Comparison of ENCODE assay signal across 24 cellular contexts in genomic region chr2:180934911-180935310, GRCh38.
"Had no signal": no experiment of that assay in that cellular context is flagged by ENCODE, and none has a peak within 500 bp of the region (broad histone marks: within the 10 kb centered on the region; RNA-seq: fewer than 3 reads in every experiment).

No MANE protein-coding gene starts in this region.

- ATAC-seq: K562 had no signal

- H3K27me3 ChIP-seq: SJSA1 had no signal

- H3K4me1 ChIP-seq: SJSA1 had no signal

- DNase-seq: Kasumi-1, MV-4-11, NCI-H1048, NCI-H1105, NCI-H1417, NCI-H146, NCI-H1694 treated with DMSO at 0.1 percent for 48 hours, NCI-H1930, NCI-H2081, NCI-H2107, NCI-H2227 treated with DMSO at 0.1 percent for 48 hours, NCI-H446, NCI-H510A, NCI-H524 treated with DMSO at 0.1 percent for 48 hours, NCI-H69, NCI-H774, Right ventricle myocardium superior, RPMI8226, SIG-M5 had no signal

- H3K9ac ChIP-seq: KMS-11 had no signal

- H3K27ac ChIP-seq: HL-60, KMS-11, SJSA1, SK-N-MC had no signal

- H3K9me3 ChIP-seq: SJSA1 had no signal

- H3K4me3 ChIP-seq: K562, SJSA1, SK-N-MC had no signal

- H3K4me2 ChIP-seq: KMS-11 had no signal

- H3K36me3 ChIP-seq: SJSA1 had no signal
